In genomic region chr3:167615030-167615429, GRCh38 we compare ENCODE assay signal across 25 cellular contexts. TPM values are rescaled to one million over a fixed set of nuclear protein-coding genes. Genes with fewer than 3 reads are reported as not detected.
"Had no signal": no experiment of that assay in that cellular context is flagged by ENCODE, and none has a peak within 500 bp of the region (broad histone marks: within the 10 kb centered on the region; RNA-seq: fewer than 3 reads in every experiment).

No MANE protein-coding gene starts in this region.

- H3K36me3 ChIP-seq: esophagus squamous epithelium, gastrocnemius medialis, heart right ventricle, left lung, lower lobe of right lung had no signal

- H3K4me3 Mint-ChIP-seq: mesothelial cell of epicardium; naive thymus-derived CD4-positive, alpha-beta T cell had no signal

- H3K4me3 ChIP-seq: coronary artery, dorsolateral prefrontal cortex, esophagus squamous epithelium, gastrocnemius medialis, heart right ventricle, left lung, lower lobe of right lung had no signal

- H3K9me3 ChIP-seq: esophagus squamous epithelium, gastrocnemius medialis, heart right ventricle, left lung, lower lobe of right lung had no signal

- H3K27me3 ChIP-seq: dorsolateral prefrontal cortex, esophagus squamous epithelium, gastrocnemius medialis, heart right ventricle, left lung had no signal

- H3K9me3 Mint-ChIP-seq: mesothelial cell of epicardium had no signal

- H3K36me3 Mint-ChIP-seq: mesothelial cell of epicardium; naive thymus-derived CD4-positive, alpha-beta T cell had no signal

- H3K27ac ChIP-seq: coronary artery, dorsolateral prefrontal cortex, epithelial cell of prostate, esophagus squamous epithelium, gastrocnemius medialis, heart right ventricle, left lung, lower lobe of right lung had no signal

- ATAC-seq: esophagus mucosa; gastrocnemius medialis; heart right ventricle; left cardiac atrium; left lung; left ventricle myocardium superior; lower lobe of right lung; naive thymus-derived CD4-positive, alpha-beta T cell had no signal

- H3K4me1 ChIP-seq: esophagus squamous epithelium, gastrocnemius medialis, heart right ventricle, left lung, lower lobe of right lung had no signal

- H3K27ac Mint-ChIP-seq: mesothelial cell of epicardium; naive thymus-derived CD4-positive, alpha-beta T cell had no signal

- DNase-seq: dermis blood vessel endothelial cell; dorsolateral prefrontal cortex; effector CD4-positive, alpha-beta T cell; effector memory CD4-positive, alpha-beta T cell; erythroblast; esophagus squamous epithelium; foreskin fibroblast; foreskin melanocyte; gastrocnemius medialis; glutamatergic neuron; head of caudate nucleus; heart right ventricle; hippocampal formation; left cardiac atrium; left lung; left ventricle myocardium superior; lower lobe of right lung; mesenchymal stem cell; naive thymus-derived CD4-positive, alpha-beta T cell had no signal

- H3K4me1 Mint-ChIP-seq: mesothelial cell of epicardium had no signal

RNA-seq across cellular contexts. Expression of gene WDR49, which starts 38.7 kb away (rescaled TPM):
- total RNA-seq: kidney epithelial cell had no signal
- polyA plus RNA-seq: keratinocyte; naive thymus-derived CD4-positive, alpha-beta T cell had no signal
